1 cellular context compared by ENCODE assay signal in genomic region chr5:11385251-11385900, GRCh38.
TF ChIP-seq lines count a peak whose summit lies in the region.

No MANE protein-coding gene starts in this region.

TF ChIP-seq in liver, 16 proteins besides CTCF, POLR2A, EP300 and RAD21 (continued from another document):
- TF ChIP-seq FOXA2 (IDR thresholded peaks at IDR 0.05), result no peak
- TF ChIP-seq EGR1 (IDR thresholded peaks at IDR 0.05; ENCODE audit: low read depth in 2 of 2), result no peak
- no peak for TF ChIP-seq HNF4A (conservative IDR thresholded peaks at IDR 0.05)
- TF ChIP-seq JUND (IDR thresholded peaks at IDR 0.05), result no peak
- TF ChIP-seq YY1 (IDR thresholded peaks at IDR 0.05), result no peak
